In the genomic region with DNA sequence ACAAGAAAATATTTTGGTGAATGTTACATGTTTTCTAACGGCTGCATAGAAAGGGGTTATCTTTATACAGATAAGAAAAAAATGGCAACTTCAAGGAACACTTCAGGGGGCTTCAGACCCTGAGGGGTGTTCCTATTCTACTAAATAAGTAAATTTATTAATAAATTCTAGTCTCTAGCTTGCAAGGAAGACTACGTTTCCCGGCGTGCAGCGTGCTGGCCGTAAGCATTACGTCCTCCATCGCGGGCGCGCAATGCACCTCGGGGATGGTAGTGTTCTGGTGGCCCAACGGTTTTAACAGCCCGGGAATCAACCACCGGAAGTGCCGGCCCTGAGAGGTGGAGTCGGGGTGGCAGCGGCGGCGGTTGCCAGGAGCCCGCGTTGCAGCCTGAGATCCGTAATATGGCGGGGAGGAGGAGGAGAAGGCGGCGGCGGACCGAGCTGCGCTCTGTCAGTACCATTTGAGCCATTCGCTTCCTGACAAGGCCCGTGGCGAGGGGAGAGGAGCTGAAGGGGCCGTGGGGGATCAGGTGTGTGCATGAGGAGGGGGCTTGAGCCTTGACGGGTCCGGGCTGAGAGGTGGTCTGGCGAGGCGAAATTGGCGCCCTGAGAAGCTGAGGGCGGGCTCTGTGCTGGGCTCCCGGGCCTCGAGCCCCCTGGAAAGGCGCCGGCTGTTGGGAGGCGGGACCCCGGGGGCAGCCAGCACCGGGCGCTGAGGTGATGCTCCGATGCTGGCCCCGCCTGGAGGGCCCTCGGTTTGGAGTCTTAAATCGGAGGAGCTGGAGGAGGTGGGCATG, we compare ENCODE assay signal across 2 cellular contexts.
TF ChIP-seq lines count a peak whose summit lies in the region.

A gene with protein sequence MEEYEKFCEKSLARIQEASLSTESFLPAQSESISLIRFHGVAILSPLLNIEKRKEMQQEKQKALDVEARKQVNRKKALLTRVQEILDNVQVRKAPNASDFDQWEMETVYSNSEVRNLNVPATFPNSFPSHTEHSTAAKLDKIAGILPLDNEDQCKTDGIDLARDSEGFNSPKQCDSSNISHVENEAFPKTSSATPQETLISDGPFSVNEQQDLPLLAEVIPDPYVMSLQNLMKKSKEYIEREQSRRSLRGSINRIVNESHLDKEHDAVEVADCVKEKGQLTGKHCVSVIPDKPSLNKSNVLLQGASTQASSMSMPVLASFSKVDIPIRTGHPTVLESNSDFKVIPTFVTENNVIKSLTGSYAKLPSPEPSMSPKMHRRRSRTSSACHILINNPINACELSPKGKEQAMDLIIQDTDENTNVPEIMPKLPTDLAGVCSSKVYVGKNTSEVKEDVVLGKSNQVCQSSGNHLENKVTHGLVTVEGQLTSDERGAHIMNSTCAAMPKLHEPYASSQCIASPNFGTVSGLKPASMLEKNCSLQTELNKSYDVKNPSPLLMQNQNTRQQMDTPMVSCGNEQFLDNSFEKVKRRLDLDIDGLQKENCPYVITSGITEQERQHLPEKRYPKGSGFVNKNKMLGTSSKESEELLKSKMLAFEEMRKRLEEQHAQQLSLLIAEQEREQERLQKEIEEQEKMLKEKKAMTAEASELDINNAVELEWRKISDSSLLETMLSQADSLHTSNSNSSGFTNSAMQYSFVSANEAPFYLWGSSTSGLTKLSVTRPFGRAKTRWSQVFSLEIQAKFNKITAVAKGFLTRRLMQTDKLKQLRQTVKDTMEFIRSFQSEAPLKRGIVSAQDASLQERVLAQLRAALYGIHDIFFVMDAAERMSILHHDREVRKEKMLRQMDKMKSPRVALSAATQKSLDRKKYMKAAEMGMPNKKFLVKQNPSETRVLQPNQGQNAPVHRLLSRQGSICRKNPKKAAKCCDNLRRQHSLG (plus strand): TSS at position 384 of the 797 bp plus-strand sequence. CDS start 3,940 bp downstream, outside the sequence.

TF ChIP-seq in HCT116, 20 proteins besides CTCF, POLR2A, EP300 and RAD21 (continued from another document):
- TF ChIP-seq REST (IDR thresholded peaks at IDR 0.05; ENCODE audit: low read depth) (no peak), SP1 (IDR thresholded peaks at IDR 0.05; ENCODE audit: low read depth) (peak; percentile 73), CBX3 (IDR thresholded peaks at IDR 0.05; ENCODE audit: low read depth) (no peak), EZH2phosphoT487 (IDR thresholded peaks at IDR 0.05; ENCODE audit: borderline replicate concordance) (no peak), FOSL1 (IDR thresholded peaks at IDR 0.05; ENCODE audit: low read depth) (no peak), EGR1 (IDR thresholded peaks at IDR 0.05; ENCODE audit: low read depth) (no peak), ZNF274 (IDR thresholded peaks at IDR 0.05; ENCODE audit: low read depth, low read length) (no peak), ZFX (IDR thresholded peaks at IDR 0.05) (peak; percentile 26; the same call in 1 of the 2 replicates), SRF (IDR thresholded peaks at IDR 0.05; ENCODE audit: low read depth) (no peak), SIN3A (IDR thresholded peaks at IDR 0.05; ENCODE audit: low read depth) (peak; percentile 62; the same call in 1 of the 2 replicates), EZH2 (IDR thresholded peaks at IDR 0.05) (no peak), ELF1 (IDR thresholded peaks at IDR 0.05; ENCODE audit: borderline replicate concordance, low read depth) (peak; percentile 71), JUND (IDR thresholded peaks at IDR 0.05) (no peak), YY1 (IDR thresholded peaks at IDR 0.05; ENCODE audit: extremely low read depth, insufficient replicate concordance, low read depth, low read length) (peak; percentile 87), ATF3 (IDR thresholded peaks at IDR 0.05) (no peak), POLR2AphosphoS5 (IDR thresholded peaks at IDR 0.05; ENCODE audit: low read depth, low read length) (peak; percentile 78), CEBPB (IDR thresholded peaks at IDR 0.05; ENCODE audit: low read depth) (no peak)
- TF ChIP-seq, protein P1, sequence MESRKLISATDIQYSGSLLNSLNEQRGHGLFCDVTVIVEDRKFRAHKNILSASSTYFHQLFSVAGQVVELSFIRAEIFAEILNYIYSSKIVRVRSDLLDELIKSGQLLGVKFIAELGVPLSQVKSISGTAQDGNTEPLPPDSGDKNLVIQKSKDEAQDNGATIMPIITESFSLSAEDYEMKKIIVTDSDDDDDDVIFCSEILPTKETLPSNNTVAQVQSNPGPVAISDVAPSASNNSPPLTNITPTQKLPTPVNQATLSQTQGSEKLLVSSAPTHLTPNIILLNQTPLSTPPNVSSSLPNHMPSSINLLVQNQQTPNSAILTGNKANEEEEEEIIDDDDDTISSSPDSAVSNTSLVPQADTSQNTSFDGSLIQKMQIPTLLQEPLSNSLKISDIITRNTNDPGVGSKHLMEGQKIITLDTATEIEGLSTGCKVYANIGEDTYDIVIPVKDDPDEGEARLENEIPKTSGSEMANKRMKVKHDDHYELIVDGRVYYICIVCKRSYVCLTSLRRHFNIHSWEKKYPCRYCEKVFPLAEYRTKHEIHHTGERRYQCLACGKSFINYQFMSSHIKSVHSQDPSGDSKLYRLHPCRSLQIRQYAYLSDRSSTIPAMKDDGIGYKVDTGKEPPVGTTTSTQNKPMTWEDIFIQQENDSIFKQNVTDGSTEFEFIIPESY (IDR thresholded peaks at IDR 0.05; ENCODE audit: extremely low read depth, insufficient replicate concordance, low read length) = peak; percentile 25
- TF ChIP-seq, protein P2, sequence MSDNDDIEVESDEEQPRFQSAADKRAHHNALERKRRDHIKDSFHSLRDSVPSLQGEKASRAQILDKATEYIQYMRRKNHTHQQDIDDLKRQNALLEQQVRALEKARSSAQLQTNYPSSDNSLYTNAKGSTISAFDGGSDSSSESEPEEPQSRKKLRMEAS (IDR thresholded peaks at IDR 0.05) = peak; percentile 41; the same call in 1 of the 2 replicates

TF ChIP-seq in neural cell, 6 proteins besides CTCF, POLR2A, EP300 and RAD21 (continued from another document):
- TF ChIP-seq MXI1 (conservative IDR thresholded peaks at IDR 0.05; ENCODE audit: poor library complexity, severe bottlenecking) (peak; percentile 82), POLR2AphosphoS5 (IDR thresholded peaks at IDR 0.05) (peak; percentile 91), TAF1 (IDR thresholded peaks at IDR 0.05; ENCODE audit: low read depth) (peak; percentile 55), REST (IDR thresholded peaks at IDR 0.05; ENCODE audit: borderline replicate concordance) (peak; percentile 39)
